17 cellular contexts compared by ENCODE assay signal in genomic region chr15:61318802-61319201, GRCh38.
DNase-seq lines count a peak whose midpoint lies in the region; ATAC-seq and TF ChIP-seq lines count a peak whose summit lies in the region.
"Had no signal": no experiment of that assay in that cellular context is flagged by ENCODE, and none has a peak within 500 bp of the region (broad histone marks: within the 10 kb centered on the region; RNA-seq: fewer than 3 reads in every experiment).

No MANE protein-coding gene starts in this region.

- no peaks in the 10 kb centered on the region; the same call in 1 of the 2 replicates for H3K36me3 ChIP-seq in BE2C
- H3K36me3 ChIP-seq in endocrine pancreas (ENCODE audit: control insufficient read depth, insufficient read depth, low read length), result no peaks in the 10 kb centered on the region
- H3K36me3 ChIP-seq: BLaER1 had no signal

- peaks cover 6% of the 10 kb centered on the region for H3K27me3 Mint-ChIP-seq in activated naive CD8-positive, alpha-beta T cell treated with anti-CD3 and anti-CD28 coated beads, Interleukin-2, amount 50 U/mL, for 24 hours

- H3K9me3 Mint-ChIP-seq in activated naive CD8-positive, alpha-beta T cell treated with anti-CD3 and anti-CD28 coated beads, Interleukin-2, amount 50 U/mL, for 24 hours, result peaks cover 7% of the 10 kb centered on the region
- H3K9me3 Mint-ChIP-seq: CD8-positive, alpha-beta T cell had no signal

- peak; percentile 36 for ATAC-seq in left lobe of liver
- no peak for ATAC-seq in activated naive CD8-positive, alpha-beta T cell treated with anti-CD3 and anti-CD28 coated beads, Interleukin-2, amount 50 U/mL, for 24 hours
- ATAC-seq: CD8-positive, alpha-beta T cell had no signal

- H3K36me3 Mint-ChIP-seq in activated naive CD8-positive, alpha-beta T cell treated with anti-CD3 and anti-CD28 coated beads, Interleukin-2, amount 50 U/mL, for 24 hours (ENCODE audit: low read depth), result no peaks in the 10 kb centered on the region
- H3K36me3 Mint-ChIP-seq: CD4-positive, CD25-positive, alpha-beta regulatory T cell; CD8-positive, alpha-beta T cell had no signal

- no peak overlapping the region for H3K4me3 Mint-ChIP-seq in activated naive CD8-positive, alpha-beta T cell treated with anti-CD3 and anti-CD28 coated beads, Interleukin-2, amount 50 U/mL, for 24 hours
- H3K4me3 Mint-ChIP-seq: CD4-positive, CD25-positive, alpha-beta regulatory T cell; CD8-positive, alpha-beta T cell had no signal

- H3K4me3 ChIP-seq in BE2C (ENCODE audit: low read depth, low read length), result peak overlapping the region; percentile 31
- H3K4me3 ChIP-seq in endocrine pancreas (ENCODE audit: control insufficient read depth, insufficient read depth, low read length), result peak overlapping the region; percentile 38
- H3K4me3 ChIP-seq: BLaER1, GM23248 had no signal

- no peaks in the 10 kb centered on the region for H3K27me3 ChIP-seq in BE2C
- H3K27me3 ChIP-seq in endocrine pancreas (ENCODE audit: control insufficient read depth, insufficient read depth, low read length), result no peaks in the 10 kb centered on the region
- H3K27me3 ChIP-seq: BLaER1 had no signal

- TF ChIP-seq CTCF in BE2C (IDR thresholded peaks at IDR 0.05; ENCODE audit: low read depth, low read length), result no peak

- H3K9me3 ChIP-seq in BE2C (peaks cover 7% of the 10 kb centered on the region; the same call in 1 of the 2 replicates), endocrine pancreas (ENCODE audit: control insufficient read depth, low read length) (no peaks in the 10 kb centered on the region)
- H3K9me3 ChIP-seq: BLaER1 had no signal

- H3K4me1 ChIP-seq in BE2C (peaks cover 19% of the 10 kb centered on the region), endocrine pancreas (ENCODE audit: control insufficient read depth, insufficient read depth, low read length) (no peaks in the 10 kb centered on the region)
- H3K4me1 ChIP-seq: BLaER1 had no signal

- H3K4me1 Mint-ChIP-seq in activated naive CD8-positive, alpha-beta T cell treated with anti-CD3 and anti-CD28 coated beads, Interleukin-2, amount 50 U/mL, for 24 hours, result no peaks in the 10 kb centered on the region
- H3K4me1 Mint-ChIP-seq: CD4-positive, CD25-positive, alpha-beta regulatory T cell had no signal

- DNase-seq in BE2C (no peak), COLO668 (lab: John Stamatoyannopoulos, UW; ENCODE audit: unreplicated experiment) (peak; percentile 13), left lobe of liver (ENCODE audit: low spot score) (no peak), NCI-H1417 treated with DMSO at 0.1 percent for 48 hours (lab: John Stamatoyannopoulos, UW) (no peak), amygdala (lab: John Stamatoyannopoulos, UW) (no peak)
- no peak for DNase-seq in stimulated activated CD4-positive, alpha-beta T cell treated with anti-CD3 and anti-CD28 coated beads, Interleukin-4, amount 100 ng/mL, for 1 hour
- no peak for DNase-seq in activated naive CD8-positive, alpha-beta T cell treated with anti-CD3 and anti-CD28 coated beads, Interleukin-2, amount 50 U/mL, for 24 hours
- DNase-seq: CD4-positive, CD25-positive, alpha-beta regulatory T cell; CD8-positive, alpha-beta T cell; DMS 273 treated with DMSO at 0.1 percent for 48 hours; DMS79 treated with DMSO at 0.1 percent for 48 hours; GF-D8; GM23248; H7; HCEC 1CT had no signal

- no peak overlapping the region for H3K9ac ChIP-seq in endocrine pancreas (ENCODE audit: control insufficient read depth, insufficient read depth, low read length)
- H3K9ac ChIP-seq: BLaER1, GM23248 had no signal

- no peak overlapping the region for H3K27ac Mint-ChIP-seq in activated naive CD8-positive, alpha-beta T cell treated with anti-CD3 and anti-CD28 coated beads, Interleukin-2, amount 50 U/mL, for 24 hours
- H3K27ac Mint-ChIP-seq: CD4-positive, CD25-positive, alpha-beta regulatory T cell; CD8-positive, alpha-beta T cell had no signal
